In genomic region chrX:39848900-39849299, GRCh38 we compare ENCODE assay signal across 21 cellular contexts.
DNase-seq lines count a peak whose midpoint lies in the region; ATAC-seq and TF ChIP-seq lines count a peak whose summit lies in the region.
"Had no signal": no experiment of that assay in that cellular context is flagged by ENCODE, and none has a peak within 500 bp of the region (broad histone marks: within the 10 kb centered on the region; RNA-seq: fewer than 3 reads in every experiment).

No MANE protein-coding gene starts in this region.

- no peak overlapping the region for H3K4me3 ChIP-seq in mammary epithelial cell (replicated peaks in 1 of 3; ENCODE audit: insufficient read depth in 1 of 3, low read depth in 2 of 3, low read length in 3 of 3)
- no peak overlapping the region for H3K4me3 ChIP-seq in SJSA1
- no peak overlapping the region for H3K4me3 ChIP-seq in fibroblast of lung (replicated peaks in 1 of 4; ENCODE audit: control extremely low read depth in 1 of 4, insufficient read depth in 1 of 4, low read depth in 3 of 4, low read length in 4 of 4)
- H3K4me3 ChIP-seq in prostate gland = no peak overlapping the region
- no peak overlapping the region for H3K4me3 ChIP-seq in right lobe of liver

- H3K4me2 ChIP-seq in mammary epithelial cell (ENCODE audit: insufficient read depth, low read depth, low read length) = no peak overlapping the region
- H3K4me2 ChIP-seq in fibroblast of lung (ENCODE audit: extremely low read depth, insufficient read depth, low read length) = no peak overlapping the region

- no peaks in the 10 kb centered on the region for H3K4me1 ChIP-seq in mammary epithelial cell (ENCODE audit: insufficient read depth, low read length)
- H3K4me1 ChIP-seq in SJSA1 (replicated peaks) = peaks cover 29% of the 10 kb centered on the region
- no peaks in the 10 kb centered on the region for H3K4me1 ChIP-seq in fibroblast of lung (ENCODE audit: control insufficient read depth, extremely low read depth, insufficient read depth, low read length)
- no peaks in the 10 kb centered on the region for H3K4me1 ChIP-seq in prostate gland (replicated peaks)
- no peaks in the 10 kb centered on the region for H3K4me1 ChIP-seq in right lobe of liver

- in situ Hi-C loops in mammary epithelial cell (cut with MboI; ENCODE audit: low sequenced_read_pairs in 2 of 2) = no loop called here

- TF ChIP-seq POLR2A in prostate gland (IDR thresholded peaks at IDR 0.05) (no peak), right lobe of liver (IDR thresholded peaks at IDR 0.05) (no peak)

- POLR2A ChIA-PET in MCF 10A (lab: Yijun Ruan, JAX) = no interaction called here

- no peaks in the 10 kb centered on the region for H3K4me1 Mint-ChIP-seq in MCF 10A (ENCODE audit: insufficient read depth, unreplicated experiment)

- TF ChIP-seq CTCF in MCF 10A (IDR thresholded peaks at IDR 0.05; ENCODE audit: unreplicated experiment) (no peak), mammary epithelial cell (conservative IDR thresholded peaks at IDR 0.05 in 1 of 2, IDR thresholded peaks at IDR 0.05 in 1 of 2; ENCODE audit: extremely low read depth in 1 of 2, insufficient read depth in 1 of 2, low read depth in 1 of 2, low read length in 2 of 2) (no peak), fibroblast of lung (conservative IDR thresholded peaks at IDR 0.05 in 1 of 2, IDR thresholded peaks at IDR 0.05 in 1 of 2; ENCODE audit: low read depth in 1 of 2, low read length in 2 of 2) (no peak), prostate gland (IDR thresholded peaks at IDR 0.05) (no peak), right lobe of liver (IDR thresholded peaks at IDR 0.05) (no peak)

- CTCF ChIA-PET in MCF 10A (lab: Yijun Ruan, JAX) (interaction anchor here (0.7 kb wide), 1 partner anchor 197 kb away, joined by 3 read pairs; no protein-coding TSS in a partner anchor), mammary epithelial cell (lab: Charles Lee; ENCODE audit: low non-redundant PET) (no interaction called here)

- BruUV-seq in MCF 10A (replicated peaks; lab: Mats Ljungman, UMichigan) (no TSS peak), mammary epithelial cell (replicated peaks; lab: Mats Ljungman, UMichigan) (no TSS peak)

- no peaks in the 10 kb centered on the region for H3K27me3 ChIP-seq in mammary epithelial cell (ENCODE audit: insufficient read depth, low read length)
- no peaks in the 10 kb centered on the region for H3K27me3 ChIP-seq in SJSA1 (replicated peaks)
- H3K27me3 ChIP-seq in fibroblast of lung (ENCODE audit: control insufficient read depth, insufficient read depth, low read length) = no peaks in the 10 kb centered on the region
- H3K27me3 ChIP-seq in prostate gland (replicated peaks; ENCODE audit: insufficient read depth) = no peaks in the 10 kb centered on the region
- no peaks in the 10 kb centered on the region for H3K27me3 ChIP-seq in right lobe of liver

- H3K9me3 Mint-ChIP-seq in MCF 10A (ENCODE audit: unreplicated experiment) = peaks cover 7% of the 10 kb centered on the region
- H3K9me3 Mint-ChIP-seq: activated CD4-positive, alpha-beta T cell treated with anti-CD3 and anti-CD28 coated beads, Interleukin-2, amount 10 ng/mL, durations not matched to agents 24 days and 14 days; activated naive CD4-positive, alpha-beta T cell treated with anti-CD3 and anti-CD28 coated beads, Interleukin-2, amount 50 U/mL, for 24 hours had no signal

- dilution Hi-C loops in mammary epithelial cell (cut with HindIII; ENCODE audit: low sequenced_read_pairs) = no loop called here

- intact Hi-C loops in MCF 10A (cut with micrococcal nuclease) = no loop called here
- intact Hi-C loops in mammary epithelial cell (cut with micrococcal nuclease) = no loop called here
- intact Hi-C loops in prostate gland (cut with DNase I) = no loop called here
- intact Hi-C loops in right lobe of liver (cut with DNase I) = no loop called here

- no peak overlapping the region for H3K4me3 Mint-ChIP-seq in MCF 10A (ENCODE audit: unreplicated experiment)
- H3K4me3 Mint-ChIP-seq: activated CD4-positive, alpha-beta T cell treated with anti-CD3 and anti-CD28 coated beads, Interleukin-2, amount 10 ng/mL, durations not matched to agents 24 days and 14 days; activated naive CD4-positive, alpha-beta T cell treated with anti-CD3 and anti-CD28 coated beads, Interleukin-2, amount 50 U/mL, for 24 hours; type B pancreatic cell had no signal

- H3K36me3 ChIP-seq in mammary epithelial cell (ENCODE audit: insufficient read depth, low read length) (no peaks in the 10 kb centered on the region), SJSA1 (no peaks in the 10 kb centered on the region), fibroblast of lung (ENCODE audit: control insufficient read depth, insufficient read depth, low read length) (no peaks in the 10 kb centered on the region), prostate gland (no peaks in the 10 kb centered on the region), right lobe of liver (no peaks in the 10 kb centered on the region)

- no peak overlapping the region for H3K9ac ChIP-seq in mammary epithelial cell (ENCODE audit: insufficient read depth, low read length)
- H3K9ac ChIP-seq in fibroblast of lung (ENCODE audit: insufficient read depth, low read length) = no peak overlapping the region

- H3K27ac Mint-ChIP-seq in MCF 10A (ENCODE audit: low read depth, unreplicated experiment) = no peak overlapping the region
- H3K27ac Mint-ChIP-seq: activated CD4-positive, alpha-beta T cell treated with anti-CD3 and anti-CD28 coated beads, Interleukin-2, amount 10 ng/mL, durations not matched to agents 24 days and 14 days; activated naive CD4-positive, alpha-beta T cell treated with anti-CD3 and anti-CD28 coated beads, Interleukin-2, amount 50 U/mL, for 24 hours; naive B cell; type B pancreatic cell had no signal

- DNase-seq in MCF 10A (ENCODE audit: unreplicated experiment) (peak; percentile 62), mammary epithelial cell (no peak), SJSA1 (ENCODE audit: low read depth in 1 of 2, low spot score in 2 of 2) (peak; percentile 42 to 62), fibroblast of lung (ENCODE audit: low read depth in 2 of 2) (peak; percentile 87 to 88), prostate gland (ENCODE audit: low spot score) (no peak), right lobe of liver (no peak)
- no peak for DNase-seq in activated naive CD4-positive, alpha-beta T cell treated with anti-CD3 and anti-CD28 coated beads, Interleukin-2, amount 50 U/mL, for 16 hours
- DNase-seq: activated CD4-positive, alpha-beta T cell treated with anti-CD3 and anti-CD28 coated beads, Interleukin-2, amount 10 ng/mL, durations not matched to agents 24 days and 14 days; activated T-cell treated with anti-CD3 and anti-CD28 coated beads for 4 hours; caudate nucleus; effector CD8-positive, alpha-beta T cell; MM.1S; naive B cell; NCI-H187 treated with DMSO at 0.1 percent for 48 hours; NCI-H526; stimulated activated naive CD8-positive, alpha-beta T cell treated with anti-CD3 and anti-CD28 coated beads, Interleukin-15, Interleukin-2, amounts not matched to agents 100 U/mL and 50 U/mL, for 24 hours had no signal

- H2AFZ ChIP-seq in mammary epithelial cell (ENCODE audit: low read depth, low read length) (no peak overlapping the region), fibroblast of lung (ENCODE audit: low read length) (no peak overlapping the region)

- H3K27ac ChIP-seq in mammary epithelial cell (ENCODE audit: insufficient read depth, low read depth, low read length) = no peak overlapping the region
- H3K27ac ChIP-seq in SJSA1 = peak overlapping the region; percentile 35; the same call in 1 of the 2 replicates
- H3K27ac ChIP-seq in fibroblast of lung (ENCODE audit: insufficient read depth, low read length) = no peak overlapping the region
- no peak overlapping the region for H3K27ac ChIP-seq in prostate gland
- no peak overlapping the region for H3K27ac ChIP-seq in right lobe of liver
- H3K27ac ChIP-seq: 22Rv1 had no signal

- H3K27me3 Mint-ChIP-seq in MCF 10A (ENCODE audit: insufficient read depth, unreplicated experiment) = peaks cover 49% of the 10 kb centered on the region
- H3K27me3 Mint-ChIP-seq: activated CD4-positive, alpha-beta T cell treated with anti-CD3 and anti-CD28 coated beads, Interleukin-2, amount 10 ng/mL, durations not matched to agents 24 days and 14 days; activated naive CD4-positive, alpha-beta T cell treated with anti-CD3 and anti-CD28 coated beads, Interleukin-2, amount 50 U/mL, for 24 hours; type B pancreatic cell had no signal

- H3K9me3 ChIP-seq in mammary epithelial cell (replicated peaks; ENCODE audit: insufficient read depth, low read length) (no peaks in the 10 kb centered on the region), SJSA1 (replicated peaks) (no peaks in the 10 kb centered on the region), fibroblast of lung (ENCODE audit: control insufficient read depth, insufficient read depth, low read depth, low read length) (no peaks in the 10 kb centered on the region), prostate gland (no peaks in the 10 kb centered on the region), right lobe of liver (peaks cover 0 to 3% (median 0%) of the 10 kb centered on the region in 4 donors)

- WGBS in mammary epithelial cell (ENCODE audit: low coverage, missing lambda C conversion rate) = 72% methylated on average over 7 of the region's 7 CpGs
- 49% methylated on average over 7 of the region's 7 CpGs for WGBS in prostate gland
- 67% methylated on average over 6 of the region's 7 CpGs for WGBS in right lobe of liver (ENCODE audit: insufficient coverage, low coverage, low lambda C conversion rate, missing lambda C conversion rate)

- no peaks in the 10 kb centered on the region for H3K36me3 Mint-ChIP-seq in MCF 10A (ENCODE audit: insufficient read depth, unreplicated experiment)
- H3K36me3 Mint-ChIP-seq: activated naive CD4-positive, alpha-beta T cell treated with anti-CD3 and anti-CD28 coated beads, Interleukin-2, amount 50 U/mL, for 24 hours; naive B cell had no signal

- no peaks in the 10 kb centered on the region for H3K79me2 ChIP-seq in mammary epithelial cell (ENCODE audit: insufficient read depth, low read length)
- H3K79me2 ChIP-seq in fibroblast of lung (ENCODE audit: control insufficient read depth, insufficient read depth, low read length) = no peaks in the 10 kb centered on the region

- H4K20me1 ChIP-seq in mammary epithelial cell (ENCODE audit: insufficient read depth, low read length) (no peaks in the 10 kb centered on the region), fibroblast of lung (ENCODE audit: control insufficient read depth, extremely low read depth, insufficient read depth, low read length) (no peaks in the 10 kb centered on the region)

- ATAC-seq in HG03378 (IDR thresholded peaks at IDR 0.05; ENCODE audit: unreplicated experiment) = no peak
- ATAC-seq in right lobe of liver = no peak
- ATAC-seq: Panc1; stimulated activated naive CD8-positive, alpha-beta T cell treated with anti-CD3 and anti-CD28 coated beads, Interleukin-15, Interleukin-2, amounts not matched to agents 100 U/mL and 50 U/mL, for 24 hours had no signal

Comparison
In these comparisons a context has a peak if more than half of its experiments do, and no peak if none do; other contexts are left out.
1. DNase-seq: peak in MCF 10A (single experiment), SJSA1 (2 of 2) and fibroblast of lung (2 of 2); none in mammary epithelial cell (single experiment), prostate gland (single experiment), activated naive CD4-positive, alpha-beta T cell treated with anti-CD3 and anti-CD28 coated beads, Interleukin-2, amount 50 U/mL, for 16 hours (single experiment) and right lobe of liver (0 of 3).